In the genomic region with DNA sequence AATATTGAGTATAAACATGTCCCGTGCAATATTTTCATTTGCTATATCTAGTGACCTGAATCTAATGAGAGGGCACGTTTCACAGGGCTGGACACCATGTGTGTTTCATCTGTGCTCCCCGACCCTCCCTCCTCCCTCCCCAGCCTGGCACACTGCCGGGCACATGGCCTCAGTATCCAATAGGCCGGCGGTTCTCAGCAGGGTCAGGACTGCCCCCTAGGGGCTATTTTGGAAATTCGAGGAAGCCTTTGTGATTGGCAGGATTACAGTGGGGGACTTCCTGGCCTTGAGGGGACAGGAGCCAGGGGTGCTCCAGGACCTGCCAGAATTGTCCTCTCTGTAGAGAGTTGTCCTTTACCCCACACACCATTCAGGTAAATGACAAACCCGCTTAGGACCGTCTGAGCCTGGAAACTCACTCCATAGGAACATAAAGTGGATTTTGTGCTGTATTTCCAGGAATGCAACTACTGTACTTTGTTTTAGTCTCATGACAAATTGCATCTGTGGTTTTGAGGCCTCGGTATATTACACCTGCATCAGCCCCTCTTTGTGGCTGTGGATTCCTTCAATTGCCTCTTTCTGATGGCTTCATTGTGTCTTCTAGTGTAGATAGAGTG, we compare ENCODE assay signal across 8 cellular contexts.
A peak's percentile ranks its signal among the peaks of the same experiment; 100 is the strongest.
DNase-seq lines count a peak whose midpoint lies in the region; ATAC-seq and TF ChIP-seq lines count a peak whose summit lies in the region.

No MANE protein-coding gene starts in this region.

- peak; percentile 54 for DNase-seq in D341Med (ENCODE audit: low spot score)
- DNase-seq in SJCRH30 = peak; percentile 33 to 61
- peak; percentile 64 for DNase-seq in fibroblast of mammary gland (ENCODE audit: low read depth)
- DNase-seq in prostate gland (ENCODE audit: low spot score) = no peak
- no peak for DNase-seq in NCI-H748 (lab: John Stamatoyannopoulos, UW; ENCODE audit: unreplicated experiment)
- no peak for DNase-seq in occipital lobe (lab: John Stamatoyannopoulos, UW)

- no peak for ATAC-seq in HG03469 (IDR thresholded peaks at IDR 0.05; ENCODE audit: unreplicated experiment)

- H3K36me3 ChIP-seq in HEK293 (ENCODE audit: control insufficient read depth in 2 of 2, insufficient read depth in 1 of 2, low read length in 2 of 2) = no peaks in the 10 kb centered on the region
- H3K36me3 ChIP-seq in SJCRH30 = no peaks in the 10 kb centered on the region
- no peaks in the 10 kb centered on the region for H3K36me3 ChIP-seq in prostate gland

- H3K9me3 ChIP-seq in HEK293 (ENCODE audit: control insufficient read depth, insufficient read depth, low read depth, low read length) (no peaks in the 10 kb centered on the region), SJCRH30 (replicated peaks) (peaks cover 6% of the 10 kb centered on the region; the same call in 1 of the 2 replicates), prostate gland (no peaks in the 10 kb centered on the region)

- H3K4me3 ChIP-seq in HEK293 (ENCODE audit: low read depth, low read length) (no peak overlapping the region), SJCRH30 (no peak overlapping the region), fibroblast of mammary gland (ENCODE audit: control insufficient read depth, low read depth, low read length) (no peak overlapping the region), prostate gland (no peak overlapping the region)

- H3K27ac ChIP-seq in HEK293 (ENCODE audit: extremely low read depth, low read depth, low read length) (no peak overlapping the region), SJCRH30 (no peak overlapping the region), prostate gland (no peak overlapping the region)

- intact Hi-C loops in prostate gland (cut with DNase I) = no loop called here

- no peaks in the 10 kb centered on the region; the same call in 1 of the 2 replicates for H3K4me1 ChIP-seq in HEK293 (ENCODE audit: control insufficient read depth, insufficient read depth, low read length)
- H3K4me1 ChIP-seq in SJCRH30 = no peaks in the 10 kb centered on the region
- H3K4me1 ChIP-seq in prostate gland (replicated peaks) = no peaks in the 10 kb centered on the region

- TF ChIP-seq POLR2A in prostate gland (IDR thresholded peaks at IDR 0.05) = no peak

- POLR2A ChIA-PET in HEK293 (lab: Yijun Ruan, JAX) = no interaction called here

- TF ChIP-seq CTCF in HEK293 (tag by site-specific recombination; IDR thresholded peaks at IDR 0.05) = peak; percentile 34; the same call in 1 of the 2 replicates
- TF ChIP-seq CTCF in fibroblast of mammary gland (conservative IDR thresholded peaks at IDR 0.05; ENCODE audit: control insufficient read depth, insufficient read depth, low read depth, low read length) = peak; percentile 73
- peak in 3 of 4 experiments; percentile 29 to 39 (median 38) for TF ChIP-seq CTCF in prostate gland (IDR thresholded peaks at IDR 0.05)

- H3K27me3 ChIP-seq in SJCRH30 (no peaks in the 10 kb centered on the region), prostate gland (replicated peaks; ENCODE audit: insufficient read depth) (no peaks in the 10 kb centered on the region)

- WGBS in prostate gland = 52% methylated on average over 10 of the region's 10 CpGs

- CTCF ChIA-PET in HEK293 (lab: Yijun Ruan, JAX) = interaction anchor here (0.6 to 1.3 kb wide), 7 partner anchors 12 to 170 kb away, joined by 3 to 5 read pairs (median 3); no protein-coding TSS in a partner anchor

TF ChIP-seq in HEK293, 187 proteins besides CTCF, POLR2A, EP300 and RAD21:
- TF ChIP-seq ZNF184 (tag by site-specific recombination; IDR thresholded peaks at IDR 0.05) (no peak), KLF17 (tag by site-specific recombination; IDR thresholded peaks at IDR 0.05) (no peak), ZNF645 (tag by site-specific recombination; IDR thresholded peaks at IDR 0.05) (no peak), MEIS1 (CRISPR knock-in tag; IDR thresholded peaks at IDR 0.05; ENCODE audit: borderline replicate concordance) (no peak), ZNF654 (tag by site-specific recombination; IDR thresholded peaks at IDR 0.05; ENCODE audit: low read depth) (peak; percentile 79), ZNF660 (tag by site-specific recombination; IDR thresholded peaks at IDR 0.05) (no peak), ZSCAN4 (tag by site-specific recombination; IDR thresholded peaks at IDR 0.05) (no peak), ZNF707 (tag by site-specific recombination; IDR thresholded peaks at IDR 0.05) (no peak), ZNF558 (tag by site-specific recombination; IDR thresholded peaks at IDR 0.05) (no peak), KLF16 (tag by site-specific recombination; IDR thresholded peaks at IDR 0.05) (no peak), ZNF202 (tag by site-specific recombination; IDR thresholded peaks at IDR 0.05; ENCODE audit: borderline replicate concordance) (no peak), ZIC2 (tag by site-specific recombination; IDR thresholded peaks at IDR 0.05) (no peak), EGR2 (tag by site-specific recombination; IDR thresholded peaks at IDR 0.05; ENCODE audit: low read depth) (no peak)
- TF ChIP-seq, protein P1, sequence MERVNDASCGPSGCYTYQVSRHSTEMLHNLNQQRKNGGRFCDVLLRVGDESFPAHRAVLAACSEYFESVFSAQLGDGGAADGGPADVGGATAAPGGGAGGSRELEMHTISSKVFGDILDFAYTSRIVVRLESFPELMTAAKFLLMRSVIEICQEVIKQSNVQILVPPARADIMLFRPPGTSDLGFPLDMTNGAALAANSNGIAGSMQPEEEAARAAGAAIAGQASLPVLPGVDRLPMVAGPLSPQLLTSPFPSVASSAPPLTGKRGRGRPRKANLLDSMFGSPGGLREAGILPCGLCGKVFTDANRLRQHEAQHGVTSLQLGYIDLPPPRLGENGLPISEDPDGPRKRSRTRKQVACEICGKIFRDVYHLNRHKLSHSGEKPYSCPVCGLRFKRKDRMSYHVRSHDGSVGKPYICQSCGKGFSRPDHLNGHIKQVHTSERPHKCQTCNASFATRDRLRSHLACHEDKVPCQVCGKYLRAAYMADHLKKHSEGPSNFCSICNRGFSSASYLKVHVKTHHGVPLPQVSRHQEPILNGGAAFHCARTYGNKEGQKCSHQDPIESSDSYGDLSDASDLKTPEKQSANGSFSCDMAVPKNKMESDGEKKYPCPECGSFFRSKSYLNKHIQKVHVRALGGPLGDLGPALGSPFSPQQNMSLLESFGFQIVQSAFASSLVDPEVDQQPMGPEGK (tag by site-specific recombination; IDR thresholded peaks at IDR 0.05) = peak; percentile 36; the same call in 1 of the 2 replicates
- TF ChIP-seq, protein P2, sequence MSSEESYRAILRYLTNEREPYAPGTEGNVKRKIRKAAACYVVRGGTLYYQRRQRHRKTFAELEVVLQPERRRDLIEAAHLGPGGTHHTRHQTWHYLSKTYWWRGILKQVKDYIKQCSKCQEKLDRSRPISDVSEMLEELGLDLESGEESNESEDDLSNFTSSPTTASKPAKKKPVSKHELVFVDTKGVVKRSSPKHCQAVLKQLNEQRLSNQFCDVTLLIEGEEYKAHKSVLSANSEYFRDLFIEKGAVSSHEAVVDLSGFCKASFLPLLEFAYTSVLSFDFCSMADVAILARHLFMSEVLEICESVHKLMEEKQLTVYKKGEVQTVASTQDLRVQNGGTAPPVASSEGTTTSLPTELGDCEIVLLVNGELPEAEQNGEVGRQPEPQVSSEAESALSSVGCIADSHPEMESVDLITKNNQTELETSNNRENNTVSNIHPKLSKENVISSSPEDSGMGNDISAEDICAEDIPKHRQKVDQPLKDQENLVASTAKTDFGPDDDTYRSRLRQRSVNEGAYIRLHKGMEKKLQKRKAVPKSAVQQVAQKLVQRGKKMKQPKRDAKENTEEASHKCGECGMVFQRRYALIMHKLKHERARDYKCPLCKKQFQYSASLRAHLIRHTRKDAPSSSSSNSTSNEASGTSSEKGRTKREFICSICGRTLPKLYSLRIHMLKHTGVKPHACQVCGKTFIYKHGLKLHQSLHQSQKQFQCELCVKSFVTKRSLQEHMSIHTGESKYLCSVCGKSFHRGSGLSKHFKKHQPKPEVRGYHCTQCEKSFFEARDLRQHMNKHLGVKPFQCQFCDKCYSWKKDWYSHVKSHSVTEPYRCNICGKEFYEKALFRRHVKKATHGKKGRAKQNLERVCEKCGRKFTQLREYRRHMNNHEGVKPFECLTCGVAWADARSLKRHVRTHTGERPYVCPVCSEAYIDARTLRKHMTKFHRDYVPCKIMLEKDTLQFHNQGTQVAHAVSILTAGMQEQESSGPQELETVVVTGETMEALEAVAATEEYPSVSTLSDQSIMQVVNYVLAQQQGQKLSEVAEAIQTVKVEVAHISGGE (tag by site-specific recombination; conservative IDR thresholded peaks at IDR 0.05; ENCODE audit: low read depth) = no peak

Comparison
In these comparisons a context has a peak if more than half of its experiments do, and no peak if none do; other contexts are left out.
1. DNase-seq: peak in D341Med (single experiment), SJCRH30 (2 of 2) and fibroblast of mammary gland (single experiment); none in prostate gland (single experiment), NCI-H748 (single experiment) and occipital lobe (single experiment).
2. Peak in every context shown above with its lines, with median percentiles within 50 percentile points of each other: CTCF ChIP-seq.